32 cellular contexts compared by ENCODE assay signal in the genomic region with DNA sequence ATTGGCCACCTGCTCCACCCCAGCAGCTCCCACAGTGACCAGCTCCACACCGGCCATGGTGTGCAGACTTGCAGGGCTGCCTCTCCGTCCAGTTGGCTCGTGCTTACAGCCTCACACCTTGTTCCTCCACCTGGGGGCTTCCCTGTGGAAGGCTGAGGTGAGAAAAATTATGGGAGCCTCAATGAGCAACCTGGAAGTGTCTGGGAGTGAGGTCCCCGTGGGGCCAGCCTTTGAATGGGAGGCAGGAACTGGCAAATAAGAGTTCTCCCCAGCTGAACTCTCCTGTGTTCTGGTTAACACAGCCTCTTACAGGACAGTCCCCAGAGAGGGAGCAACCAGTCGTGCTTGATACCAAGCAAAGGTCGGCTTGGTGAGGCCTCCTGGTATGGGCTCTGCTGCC. TPM values are rescaled to one million over a fixed set of nuclear protein-coding genes. Genes with fewer than 3 reads are reported as not detected.
"Had no signal": no experiment of that assay in that cellular context is flagged by ENCODE, and none has a peak within 500 bp of the region (broad histone marks: within the 10 kb centered on the region; RNA-seq: fewer than 3 reads in every experiment).

No MANE protein-coding gene starts in this region.

- DNase-seq: naive thymus-derived CD4-positive, alpha-beta T cell; natural killer cell; occipital lobe; ovary; posterior cingulate gyrus; psoas muscle; right cardiac atrium; spleen; stimulated activated CD4-positive, alpha-beta T cell treated with anti-CD3 and anti-CD28 coated beads, Interleukin-12 subunit alpha, Interleukin-12 subunit beta, amount 100 ng/mL, for 4 hours; stimulated activated CD4-positive, alpha-beta T cell treated with anti-CD3 and anti-CD28 coated beads, Interleukin-1b, Interleukin-23, amount 100 ng/mL, for 48 hours; stimulated activated CD4-positive, alpha-beta T cell treated with anti-CD3 and anti-CD28 coated beads, Interleukin-4, amount 100 ng/mL, for 1 hour; stimulated activated CD4-positive, alpha-beta T cell treated with anti-CD3 and anti-CD28 coated beads, Interleukin-4, amount 100 ng/mL, for 4 hours; stimulated activated CD8-positive, alpha-beta memory T cell treated with anti-CD3 and anti-CD28 coated beads, Interleukin-4, amount 100 ng/mL, for 48 hours; stimulated activated naive CD4-positive, alpha-beta T cell; stimulated activated naive CD8-positive, alpha-beta T cell treated with anti-CD3 and anti-CD28 coated beads, Interleukin-15, amount 100 ng/mL, for 72 hours; stimulated activated naive CD8-positive, alpha-beta T cell treated with anti-CD3 and anti-CD28 coated beads, Interleukin-15, Interleukin-2, amounts not matched to agents 100 U/mL and 50 U/mL, for 24 hours; substantia nigra; testis; upper lobe of right lung; uterus had no signal

- H3K27me3 ChIP-seq: neural progenitor cell, ovary, spleen, suprapubic skin, testis, tibial nerve, upper lobe of right lung, uterus had no signal

- H3K36me3 ChIP-seq: neural progenitor cell, ovary, spleen, suprapubic skin, tibial nerve, upper lobe of right lung, uterus had no signal

- H3K9ac ChIP-seq: neural progenitor cell, parathyroid adenoma had no signal

- ATAC-seq: naive thymus-derived CD4-positive, alpha-beta T cell; natural killer cell; psoas muscle; right cardiac atrium; sciatic nerve; stimulated activated memory B cell treated with anti-CD40 and anti-IgM and Interleukin-4, amounts not matched to agents 10 μg/mL and 1 μg/mL and 100 μg/mL, for 72 hours; stimulated activated naive CD8-positive, alpha-beta T cell treated with anti-CD3 and anti-CD28 coated beads, Interleukin-15, amount 100 ng/mL, for 72 hours; stimulated activated naive CD8-positive, alpha-beta T cell treated with anti-CD3 and anti-CD28 coated beads, Interleukin-15, Interleukin-2, amounts not matched to agents 100 U/mL and 50 U/mL, for 24 hours; upper lobe of right lung had no signal

- H3K27me3 Mint-ChIP-seq: progenitor cell of endocrine pancreas; stimulated activated memory B cell treated with anti-CD40 and anti-IgM and Interleukin-4, amounts not matched to agents 10 μg/mL and 1 μg/mL and 100 μg/mL, for 72 hours; stimulated activated naive CD8-positive, alpha-beta T cell treated with anti-CD3 and anti-CD28 coated beads, Interleukin-15, amount 100 ng/mL, for 72 hours; type B pancreatic cell had no signal

- H3K4me2 ChIP-seq: neural progenitor cell, smooth muscle cell had no signal

- H3K27ac ChIP-seq: neural progenitor cell, ovary, parathyroid adenoma, psoas muscle, skin epidermis, spleen, suprapubic skin, testis, tibial nerve, upper lobe of right lung, uterus had no signal

- H3K27ac Mint-ChIP-seq: naive thymus-derived CD4-positive, alpha-beta T cell; natural killer cell; nephron; neural progenitor cell; progenitor cell of endocrine pancreas; stimulated activated memory B cell treated with anti-CD40 and anti-IgM and Interleukin-4, amounts not matched to agents 10 μg/mL and 1 μg/mL and 100 μg/mL, for 72 hours; stimulated activated naive CD8-positive, alpha-beta T cell treated with anti-CD3 and anti-CD28 coated beads, Interleukin-15, amount 100 ng/mL, for 72 hours; type B pancreatic cell had no signal

- H2AFZ ChIP-seq: neural progenitor cell, parathyroid adenoma had no signal

- H3K4me3 Mint-ChIP-seq: naive thymus-derived CD4-positive, alpha-beta T cell; natural killer cell; neural progenitor cell; stimulated activated memory B cell treated with anti-CD40 and anti-IgM and Interleukin-4, amounts not matched to agents 10 μg/mL and 1 μg/mL and 100 μg/mL, for 72 hours; stimulated activated naive CD8-positive, alpha-beta T cell treated with anti-CD3 and anti-CD28 coated beads, Interleukin-15, amount 100 ng/mL, for 72 hours; type B pancreatic cell had no signal

- H3K4me3 ChIP-seq: neural progenitor cell, ovary, psoas muscle, skin epidermis, smooth muscle cell, spleen, suprapubic skin, testis, tibial nerve, upper lobe of right lung, uterus had no signal

- H3K9me3 Mint-ChIP-seq: naive thymus-derived CD4-positive, alpha-beta T cell; natural killer cell; nephron; neural progenitor cell; stimulated activated memory B cell treated with anti-CD40 and anti-IgM and Interleukin-4, amounts not matched to agents 10 μg/mL and 1 μg/mL and 100 μg/mL, for 72 hours; stimulated activated naive CD8-positive, alpha-beta T cell treated with anti-CD3 and anti-CD28 coated beads, Interleukin-15, amount 100 ng/mL, for 72 hours; type B pancreatic cell had no signal

- H3K36me3 Mint-ChIP-seq: naive thymus-derived CD4-positive, alpha-beta T cell; natural killer cell; neural progenitor cell; stimulated activated memory B cell treated with anti-CD40 and anti-IgM and Interleukin-4, amounts not matched to agents 10 μg/mL and 1 μg/mL and 100 μg/mL, for 72 hours; type B pancreatic cell had no signal

- H3K9me3 ChIP-seq: ovary, psoas muscle, spleen, suprapubic skin, testis, tibial nerve, upper lobe of right lung, uterus had no signal

- H3K4me1 ChIP-seq: uterus had no signal

RNA-seq across cellular contexts. Expression of a gene that starts 30.3 kb away (rescaled TPM):
- total RNA-seq: occipital lobe, osteoblast, progenitor cell of endocrine pancreas, psoas muscle, right cardiac atrium, sciatic nerve, spleen, tibial nerve had no signal
- polyA plus RNA-seq: naive thymus-derived CD4-positive, alpha-beta T cell; ovary; right cardiac atrium; spleen had no signal
